ENCODE assay signal across 18 cellular contexts in genomic region chr22:43423046-43423445, GRCh38. TPM values are rescaled to one million over a fixed set of nuclear protein-coding genes. Genes with fewer than 3 reads are reported as not detected.
DNase-seq lines count a peak whose midpoint lies in the region; ATAC-seq and TF ChIP-seq lines count a peak whose summit lies in the region.
"Had no signal": no experiment of that assay in that cellular context is flagged by ENCODE, and none has a peak within 500 bp of the region (broad histone marks: within the 10 kb centered on the region; RNA-seq: fewer than 3 reads in every experiment).

No MANE protein-coding gene starts in this region.

- no peak overlapping the region for H3K4me3 Mint-ChIP-seq in glutamatergic neuron (ENCODE audit: unreplicated experiment)
- H3K4me3 Mint-ChIP-seq: CD4-positive, alpha-beta T cell; H9 had no signal

- H3K4me1 Mint-ChIP-seq in glutamatergic neuron (ENCODE audit: low read depth, unreplicated experiment) = peaks cover 2% of the 10 kb centered on the region

- DNase-seq in Right ventricle myocardium inferior (ENCODE audit: missing footprints) (peak; percentile 21), right cardiac atrium (no peak), WERI-Rb-1 (peak; percentile 32), glutamatergic neuron (peak; percentile 3), lower lobe of right lung (peak; percentile 24)
- DNase-seq in stimulated activated naive CD4-positive, alpha-beta T cell treated with Interleukin-2 at 50 U/mL for 16 hours (lab: John Stamatoyannopoulos, UW) = no peak
- DNase-seq: AML-193; Caco-2; CD4-positive, alpha-beta T cell; GOT3; H9 had no signal

- WGBS in right cardiac atrium = 87% methylated on average over 11 of the region's 11 CpGs

- ATAC-seq in Right ventricle myocardium inferior = no peak
- ATAC-seq in right cardiac atrium = no peak
- no peak for ATAC-seq in lower lobe of right lung
- no peak for ATAC-seq in GM18511 (IDR thresholded peaks at IDR 0.05; ENCODE audit: unreplicated experiment)
- ATAC-seq in HG02981 (IDR thresholded peaks at IDR 0.05; ENCODE audit: unreplicated experiment) = no peak
- ATAC-seq: A549 had no signal

- H3K27ac ChIP-seq in right cardiac atrium (ENCODE audit: low read length) (no peak overlapping the region), WERI-Rb-1 (no peak overlapping the region), lower lobe of right lung (no peak overlapping the region)
- H3K27ac ChIP-seq: 22Rv1, A549, C4-2B had no signal

- peaks cover 9% of the 10 kb centered on the region for H3K27me3 Mint-ChIP-seq in glutamatergic neuron (ENCODE audit: unreplicated experiment)

- intact Hi-C loops in Right ventricle myocardium inferior (cut with DNase I) = no loop called here
- intact Hi-C loops in right cardiac atrium (cut with DNase I) = no loop called here
- intact Hi-C loops in lower lobe of right lung (cut with DNase I) = no loop called here

- H3K27me3 ChIP-seq in right cardiac atrium (ENCODE audit: control insufficient read depth, insufficient read depth) (no peaks in the 10 kb centered on the region), WERI-Rb-1 (ENCODE audit: insufficient read depth, low read depth, severe bottlenecking) (no peaks in the 10 kb centered on the region), lower lobe of right lung (ENCODE audit: low read depth) (peaks cover 54% of the 10 kb centered on the region)

- H3K27ac Mint-ChIP-seq in glutamatergic neuron (ENCODE audit: unreplicated experiment) = no peak overlapping the region
- H3K27ac Mint-ChIP-seq: CD4-positive, alpha-beta T cell; H9 had no signal

- H3K4me3 ChIP-seq in right cardiac atrium (ENCODE audit: low read length) (no peak overlapping the region), WERI-Rb-1 (ENCODE audit: low read depth, low read length) (no peak overlapping the region), lower lobe of right lung (no peak overlapping the region)
- H3K4me3 ChIP-seq: A549 had no signal

- no peak for TF ChIP-seq CTCF in WERI-Rb-1 (IDR thresholded peaks at IDR 0.05; ENCODE audit: low read depth, low read length)
- no peak for TF ChIP-seq CTCF in glutamatergic neuron (IDR thresholded peaks at IDR 0.05; ENCODE audit: partially characterized antibody, unreplicated experiment)
- TF ChIP-seq CTCF in lower lobe of right lung (IDR thresholded peaks at IDR 0.05) = no peak

- peaks cover 4% of the 10 kb centered on the region for H3K9me3 Mint-ChIP-seq in glutamatergic neuron (ENCODE audit: unreplicated experiment)
- H3K9me3 Mint-ChIP-seq: CD4-positive, alpha-beta T cell; H9 had no signal

- H3K4me1 ChIP-seq in right cardiac atrium (ENCODE audit: control insufficient read depth, insufficient read depth, low read length) (no peaks in the 10 kb centered on the region), lower lobe of right lung (no peaks in the 10 kb centered on the region)
- H3K4me1 ChIP-seq: A549, Caco-2 had no signal

- H3K9me3 ChIP-seq in right cardiac atrium (ENCODE audit: control insufficient read depth, low read length) = no peaks in the 10 kb centered on the region
- no peaks in the 10 kb centered on the region for H3K9me3 ChIP-seq in WERI-Rb-1 (ENCODE audit: severe bottlenecking)
- H3K9me3 ChIP-seq in lower lobe of right lung = no peaks in the 10 kb centered on the region
- H3K9me3 ChIP-seq: A549, Caco-2 had no signal

- no peaks in the 10 kb centered on the region for H3K36me3 ChIP-seq in WERI-Rb-1
- H3K36me3 ChIP-seq in lower lobe of right lung = no peaks in the 10 kb centered on the region

- no peaks in the 10 kb centered on the region for H3K36me3 Mint-ChIP-seq in glutamatergic neuron (ENCODE audit: unreplicated experiment)

RNA-seq across cellular contexts. Expression of gene MPPED1, which starts 11.2 kb away (rescaled TPM):
- total RNA-seq in Right ventricle myocardium inferior (not detected), right cardiac atrium (under 1 TPM in 1 of 4 donors, not detected in 3; 0.38 TPM), glutamatergic neuron (ENCODE audit: unreplicated experiment) (0.37 TPM), lower lobe of right lung (not detected)
- 0.05 TPM for polyA plus RNA-seq in right cardiac atrium
- total RNA-seq: Caco-2; CD4-positive, alpha-beta T cell; HT-29 had no signal
- polyA plus RNA-seq: A549, BJ had no signal

Comparison
In these comparisons a context has a peak if more than half of its experiments do, and no peak if none do; other contexts are left out.
1. DNase-seq: peak in Right ventricle myocardium inferior (single experiment), WERI-Rb-1 (single experiment), glutamatergic neuron (single experiment) and lower lobe of right lung (single experiment); none in right cardiac atrium (0 of 3) and stimulated activated naive CD4-positive, alpha-beta T cell treated with Interleukin-2 at 50 U/mL for 16 hours (single experiment).